In the genomic region with DNA sequence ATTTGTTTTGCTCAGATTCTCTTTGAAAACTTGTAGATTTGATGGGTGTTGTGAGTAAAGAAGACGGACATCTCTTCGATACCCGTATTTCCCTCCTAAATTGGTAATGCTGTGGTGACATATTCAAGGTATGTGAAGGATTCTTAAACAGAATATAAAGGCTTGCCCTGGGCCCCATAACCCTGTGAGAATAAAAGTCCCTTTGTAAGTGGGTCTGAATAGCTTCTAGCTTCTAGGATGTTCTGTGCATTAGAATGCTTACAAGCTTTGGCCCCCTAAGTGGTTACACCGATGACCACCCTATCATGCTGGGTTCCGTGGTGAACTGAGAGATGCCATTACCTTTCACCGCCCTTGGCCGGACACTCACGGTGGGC, we compare ENCODE assay signal across 8 cellular contexts. TPM values are rescaled to one million over a fixed set of nuclear protein-coding genes. Genes with fewer than 3 reads are reported as not detected.
DNase-seq lines count a peak whose midpoint lies in the region; ATAC-seq and TF ChIP-seq lines count a peak whose summit lies in the region.

No MANE protein-coding gene starts in this region.

- dilution Hi-C loops in mammary epithelial cell (cut with HindIII; ENCODE audit: low sequenced_read_pairs), result loop anchor here (5.0 to 10.0 kb wide), 2 partner anchors 47 to 101 kb away; no protein-coding TSS in a partner anchor

- CTCF ChIA-PET in BJ (lab: Yijun Ruan, JAX) (interaction anchor here (0.7 to 1.5 kb wide), 5 partner anchors 28 to 92 kb away, joined by 3 read pairs; partner anchors contain the start of gene DCK), mammary epithelial cell (lab: Charles Lee; ENCODE audit: low non-redundant PET) (interaction anchor here (0.6 kb wide), 1 partner anchor 63 kb away, joined by 14 read pairs; no protein-coding TSS in a partner anchor)

- ATAC-seq in HG03558 (IDR thresholded peaks at IDR 0.05; ENCODE audit: extremely low read depth, unreplicated experiment) (peak; percentile 4), GM18873 (IDR thresholded peaks at IDR 0.05; ENCODE audit: low FRiP score, unreplicated experiment) (no peak)

- peak overlapping the region; percentile 97 for H3K4me2 ChIP-seq in mammary epithelial cell (ENCODE audit: insufficient read depth, low read depth, low read length)

- H3K9ac ChIP-seq in mammary epithelial cell (ENCODE audit: insufficient read depth, low read length), result peak overlapping the region; percentile 57
- peak overlapping the region; percentile 76 to 90 for H3K9ac ChIP-seq in mucosa of rectum (ENCODE audit: low read depth in 1 of 2, low read length in 2 of 2)

- no peak for TF ChIP-seq CTCF in BJ (IDR thresholded peaks at IDR 0.05; ENCODE audit: insufficient read depth, low read depth, low read length)
- TF ChIP-seq CTCF in mammary epithelial cell (conservative IDR thresholded peaks at IDR 0.05 in 1 of 2, IDR thresholded peaks at IDR 0.05 in 1 of 2; ENCODE audit: extremely low read depth in 1 of 2, insufficient read depth in 1 of 2, low read depth in 1 of 2, low read length in 2 of 2), result no peak

- peaks cover 44% of the 10 kb centered on the region for H3K79me2 ChIP-seq in mammary epithelial cell (ENCODE audit: insufficient read depth, low read length)

- no peaks in the 10 kb centered on the region for H4K20me1 ChIP-seq in mammary epithelial cell (ENCODE audit: insufficient read depth, low read length)

- H2AFZ ChIP-seq in mammary epithelial cell (ENCODE audit: low read depth, low read length), result peak overlapping the region; percentile 100

- H3K4me1 ChIP-seq in mammary epithelial cell (ENCODE audit: insufficient read depth, low read length) (peaks cover 16% of the 10 kb centered on the region), mucosa of rectum (ENCODE audit: control insufficient read depth in 2 of 2, insufficient read depth in 2 of 2, low read length in 2 of 2) (peaks cover 9 to 10% of the 10 kb centered on the region in 2 donors)

- peak overlapping the region; percentile 59 for H3K4me3 ChIP-seq in BJ (ENCODE audit: low read depth, low read length)
- peak overlapping the region; percentile 72 to 92 (median 90) for H3K4me3 ChIP-seq in mammary epithelial cell (replicated peaks in 1 of 3; ENCODE audit: insufficient read depth in 1 of 3, low read depth in 2 of 3, low read length in 3 of 3)
- H3K4me3 ChIP-seq in mucosa of rectum (ENCODE audit: low read length in 2 of 2), result peak overlapping the region; percentile 91 to 93

- BruUV-seq in mammary epithelial cell (replicated peaks; lab: Mats Ljungman, UMichigan), result no TSS peak

- 15% methylated on average over 5 of the region's 8 CpGs for WGBS in mammary epithelial cell (ENCODE audit: low coverage, missing lambda C conversion rate)

- in situ Hi-C loops in mammary epithelial cell (cut with MboI; ENCODE audit: low sequenced_read_pairs in 2 of 2), result no loop called here

- peak overlapping the region; percentile 32 for H3K27ac ChIP-seq in mammary epithelial cell (ENCODE audit: insufficient read depth, low read depth, low read length)
- peak overlapping the region; percentile 75 to 83 for H3K27ac ChIP-seq in mucosa of rectum (ENCODE audit: low read depth in 2 of 2, low read length in 2 of 2)

- H3K36me3 ChIP-seq in BJ (ENCODE audit: control insufficient read depth, insufficient read depth, low read length) (peaks cover 3% of the 10 kb centered on the region), mammary epithelial cell (ENCODE audit: insufficient read depth, low read length) (peaks cover 2% of the 10 kb centered on the region), mucosa of rectum (ENCODE audit: control insufficient read depth in 2 of 2, insufficient read depth in 2 of 2, low read length in 2 of 2) (no peaks in the 10 kb centered on the region)

- DNase-seq in BJ (ENCODE audit: low read depth), result no peak
- peak; percentile 2 for DNase-seq in mammary epithelial cell
- no peak for DNase-seq in NCI-H82 (lab: John Stamatoyannopoulos, UW)
- DNase-seq in stimulated activated naive CD4-positive, alpha-beta T cell treated with Interleukin-2 at 50 U/mL for 16 hours (lab: John Stamatoyannopoulos, UW), result no peak
- DNase-seq in NCI-H2107 treated with DMSO at 0.1 percent for 48 hours (lab: John Stamatoyannopoulos, UW; ENCODE audit: unreplicated experiment), result no peak

- H3K27me3 ChIP-seq in BJ (ENCODE audit: control insufficient read depth, insufficient read depth, low read length) (no peaks in the 10 kb centered on the region), mammary epithelial cell (ENCODE audit: insufficient read depth, low read length) (no peaks in the 10 kb centered on the region), mucosa of rectum (ENCODE audit: control insufficient read depth in 2 of 2, insufficient read depth in 2 of 2, low read length in 2 of 2) (no peaks in the 10 kb centered on the region)

- H3K9me3 ChIP-seq in mammary epithelial cell (replicated peaks; ENCODE audit: insufficient read depth, low read length) (no peaks in the 10 kb centered on the region), mucosa of rectum (ENCODE audit: control insufficient read depth in 2 of 2, low read length in 2 of 2) (no peaks in the 10 kb centered on the region)

- intact Hi-C loops in mammary epithelial cell (cut with micrococcal nuclease), result no loop called here

- POLR2A ChIA-PET in BJ (lab: Charles Lee), result interaction anchor here (0.6 kb wide), 1 partner anchor 108 kb away, joined by 6 read pairs; no protein-coding TSS in a partner anchor

RNA-seq across cellular contexts. Expression of gene MOB1B, which starts 0.6 kb away (rescaled TPM):
- polyA plus RNA-seq in BJ (2011; rRNA removed) (5.6 and 10.5 TPM in 2 replicates), mammary epithelial cell (9.3 TPM)
- polyA minus RNA-seq in BJ (2011; rRNA and poly(A)+ RNA removed), result 9.8 and 10.3 TPM in 2 replicates
- total RNA-seq in mammary epithelial cell, result 10 to 100 TPM; 28.2 to 32.3 TPM
- polyA minus RNA-seq in mammary epithelial cell, result 21.9 TPM
